Comparison of ENCODE assay signal across 8 cellular contexts in genomic region chr22:21865041-21865440, GRCh38. TPM values are rescaled to one million over a fixed set of nuclear protein-coding genes. Genes with fewer than 3 reads are reported as not detected.
DNase-seq lines count a peak whose midpoint lies in the region; ATAC-seq and TF ChIP-seq lines count a peak whose summit lies in the region.

No MANE protein-coding gene starts in this region.

- peak; percentile 13 for DNase-seq in activated naive CD4-positive, alpha-beta T cell treated with Interleukin-2 at 50 U/mL for 16 hours
- DNase-seq in activated naive CD4-positive, alpha-beta T cell treated with anti-CD3 and anti-CD28 coated beads, Interleukin-2, amount 50 U/mL, for 72 hours (ENCODE audit: low spot score in 2 of 2) = no peak
- peak; percentile 56 to 78 for DNase-seq in erythroblast (lab: John Stamatoyannopoulos, UW)
- peak; percentile 37 for DNase-seq in pulmonary artery endothelial cell (ENCODE audit: low read depth, low spot score)
- no peak for DNase-seq in NCI-H524 treated with DMSO at 0.1 percent for 48 hours (lab: John Stamatoyannopoulos, UW)
- no peak for DNase-seq in NCI-H1048 (lab: John Stamatoyannopoulos, UW)

- H3K9me3 Mint-ChIP-seq in activated naive CD4-positive, alpha-beta T cell treated with anti-CD3 and anti-CD28 coated beads, Interleukin-2, amount 50 U/mL, for 72 hours = peaks cover 0 to 5% of the 10 kb centered on the region in 2 donors

- peak overlapping the region in 1 of 2 donors; percentile 32 for H3K27ac Mint-ChIP-seq in activated naive CD4-positive, alpha-beta T cell treated with anti-CD3 and anti-CD28 coated beads, Interleukin-2, amount 50 U/mL, for 72 hours

- H3K36me3 Mint-ChIP-seq in activated naive CD4-positive, alpha-beta T cell treated with anti-CD3 and anti-CD28 coated beads, Interleukin-2, amount 50 U/mL, for 72 hours = peaks cover 12 to 17% of the 10 kb centered on the region in 2 donors

- no peak for ATAC-seq in activated naive CD4-positive, alpha-beta T cell treated with anti-CD3 and anti-CD28 coated beads, Interleukin-2, amount 50 U/mL, for 72 hours
- peak; percentile 39; the same call in 2 of the 3 replicates for ATAC-seq in SK-N-SH treated with all-trans-retinoic acid at 6 μM for 48 hours
- ATAC-seq in HG02588 (IDR thresholded peaks at IDR 0.05; ENCODE audit: unreplicated experiment) = no peak

- no peak for TF ChIP-seq POLR2A in erythroblast (IDR thresholded peaks at IDR 0.05; ENCODE audit: low read length)

TF ChIP-seq in SK-N-SH treated with all-trans-retinoic acid at 6 μM for 48 hours, 23 proteins besides CTCF, POLR2A, EP300 and RAD21:
- TF ChIP-seq CREB5 (CRISPR knock-in tag; IDR thresholded peaks at IDR 0.05; ENCODE audit: low read depth) (peak; percentile 56; the same call in 1 of the 2 replicates), ZFP30 (CRISPR knock-in tag; IDR thresholded peaks at IDR 0.05) (no peak), ISL1 (CRISPR knock-in tag; IDR thresholded peaks at IDR 0.05) (peak; percentile 83), SNAI2 (CRISPR knock-in tag; IDR thresholded peaks at IDR 0.05) (no peak), PATZ1 (CRISPR knock-in tag; IDR thresholded peaks at IDR 0.05; ENCODE audit: borderline replicate concordance) (peak; percentile 77; the same call in 1 of the 2 replicates), TSHZ2 (CRISPR knock-in tag; IDR thresholded peaks at IDR 0.05) (peak; percentile 46; the same call in 1 of the 2 replicates), ZNF565 (CRISPR knock-in tag; conservative IDR thresholded peaks at IDR 0.05; ENCODE audit: low read depth) (no peak), POU6F1 (CRISPR knock-in tag; IDR thresholded peaks at IDR 0.05; ENCODE audit: borderline replicate concordance, low read depth) (no peak), ZFP3 (CRISPR knock-in tag; IDR thresholded peaks at IDR 0.05) (no peak), TCF4 (CRISPR knock-in tag; IDR thresholded peaks at IDR 0.05; ENCODE audit: borderline replicate concordance) (peak; percentile 64)

RNA-seq across cellular contexts. Expression of gene MAPK1, which starts 2.4 kb away (rescaled TPM):
- total RNA-seq in activated naive CD4-positive, alpha-beta T cell treated with anti-CD3 and anti-CD28 coated beads, Interleukin-2, amount 50 U/mL, for 72 hours = 10 to 100 TPM; 80.3 to 92.6 TPM
- 74.7 and 113 TPM in 2 replicates for total RNA-seq in pulmonary artery endothelial cell

Comparison
In these comparisons a context has a peak if more than half of its experiments do, and no peak if none do; other contexts are left out.
1. DNase-seq: peak in activated naive CD4-positive, alpha-beta T cell treated with Interleukin-2 at 50 U/mL for 16 hours (single experiment), erythroblast (2 of 2) and pulmonary artery endothelial cell (single experiment); none in activated naive CD4-positive, alpha-beta T cell treated with anti-CD3 and anti-CD28 coated beads, Interleukin-2, amount 50 U/mL, for 72 hours (0 of 2), NCI-H524 treated with DMSO at 0.1 percent for 48 hours (single experiment) and NCI-H1048 (single experiment).